24 cellular contexts compared by ENCODE assay signal in genomic region chr17:39695089-39695474, GRCh38. TPM values are rescaled to one million over a fixed set of nuclear protein-coding genes. Genes with fewer than 3 reads are reported as not detected.
A peak's percentile ranks its signal among the peaks of the same experiment; 100 is the strongest.
DNase-seq lines count a peak whose midpoint lies in the region; ATAC-seq, FAIRE-seq and TF ChIP-seq lines count a peak whose summit lies in the region.
"Had no signal": no experiment of that assay in that cellular context is flagged by ENCODE, and none has a peak within 500 bp of the region (broad histone marks: within the 10 kb centered on the region; RNA-seq: fewer than 3 reads in every experiment).

No MANE protein-coding gene starts in this region.

- ATAC-seq in HepG2 = peak; percentile 58
- ATAC-seq in HG03439 (IDR thresholded peaks at IDR 0.05; ENCODE audit: unreplicated experiment) = no peak
- ATAC-seq: activated T-cell treated with anti-CD3 and anti-CD28 coated beads, Interleukin-2, amount 50 U/mL, for 72 hours had no signal

- no peaks in the 10 kb centered on the region for H3K9me3 Mint-ChIP-seq in astrocyte (ENCODE audit: unreplicated experiment)
- H3K9me3 Mint-ChIP-seq: activated T-cell treated with anti-CD3 and anti-CD28 coated beads, Interleukin-2, amount 50 U/mL, for 72 hours had no signal

- FAIRE-seq in astrocyte (lab: Jason Lieb, UNC) = no peak
- FAIRE-seq in HepG2 (lab: Jason Lieb, UNC) = no peak
- FAIRE-seq in small intestine (lab: Jason Lieb, UNC) = no peak
- FAIRE-seq: TTC549 had no signal

- intact Hi-C loops in HepG2 (cut with micrococcal nuclease; ENCODE audit: unreplicated experiment) = loop anchor here (1.0 to 2.0 kb wide), 3 partner anchors 8 to 36 kb away; partner anchors contain the start of gene MIEN1
- intact Hi-C loops in vagina (cut with DNase I) = no loop called here

- WGBS in HepG2 (ENCODE audit: low lambda C conversion rate) = 8% methylated on average over 2 of the region's 2 CpGs
- WGBS in small intestine, 3 donors = 83 to 89% (median 86%) methylated on average over 2 of the region's 2 CpGs

- POLR2A ChIA-PET in HepG2 (lab: Yijun Ruan, JAX) = interaction anchor here (0.7 to 4.4 kb wide), 30 partner anchors 8 to 994 kb away, joined by 3 to 96 read pairs (median 7); partner anchors contain the start of genes FBXL20, GRB7, LRRC3C and MED1

- peak overlapping the region; percentile 79 for H3K27ac Mint-ChIP-seq in astrocyte (ENCODE audit: unreplicated experiment)
- H3K27ac Mint-ChIP-seq: activated T-cell treated with anti-CD3 and anti-CD28 coated beads, Interleukin-2, amount 50 U/mL, for 72 hours had no signal

- H3K79me2 ChIP-seq in astrocyte (ENCODE audit: insufficient read depth, low read length) (peaks cover 4% of the 10 kb centered on the region), HepG2 (ENCODE audit: insufficient read depth, low read length) (peaks cover 11% of the 10 kb centered on the region)

- peaks cover 9% of the 10 kb centered on the region for H3K4me1 Mint-ChIP-seq in astrocyte (ENCODE audit: low read depth, unreplicated experiment)

- no peak for TF ChIP-seq CTCF in astrocyte (IDR thresholded peaks at IDR 0.05; ENCODE audit: insufficient read depth, low read depth, low read length)
- no peak for TF ChIP-seq CTCF in HepG2 (CRISPR knock-in tag; IDR thresholded peaks at IDR 0.05)
- no peak for TF ChIP-seq CTCF in vagina (IDR thresholded peaks at IDR 0.05)

- no peak for TF ChIP-seq RAD21 in HepG2 (CRISPR knock-in tag; IDR thresholded peaks at IDR 0.05)

- H4K20me1 ChIP-seq in astrocyte (ENCODE audit: insufficient read depth, low read length) = no peaks in the 10 kb centered on the region
- H4K20me1 ChIP-seq in HepG2 (ENCODE audit: insufficient read depth, low read length) = no peaks in the 10 kb centered on the region

- no peak for TF ChIP-seq EP300 in HepG2 (IDR thresholded peaks at IDR 0.05; ENCODE audit: low read depth in 2 of 2, low read length in 2 of 2)
- no peak for TF ChIP-seq EP300 in HepG2 (CRISPR knock-in tag; IDR thresholded peaks at IDR 0.05; ENCODE audit: borderline replicate concordance)

- DNase-seq in HK-2 (ENCODE audit: unreplicated experiment) (peak; percentile 47), astrocyte (ENCODE audit: low read depth) (no peak), HepG2 (ENCODE audit: low spot score) (no peak), small intestine (no peak), vagina (ENCODE audit: extremely low spot score in 2 of 2) (no peak)
- no peak for DNase-seq in stimulated activated CD4-positive, alpha-beta T cell treated with anti-CD3 and anti-CD28 coated beads, Interleukin-2, amount 100 ng/mL, for 24 hours
- no peak for DNase-seq in activated naive CD4-positive, alpha-beta T cell treated with Interleukin-2 at 50 U/mL for 16 hours
- DNase-seq: activated CD4-positive, alpha-beta T cell treated with anti-CD3 and anti-CD28 coated beads for 1 hour; activated naive CD4-positive, alpha-beta T cell treated with anti-CD3 and anti-CD28 coated beads, Interleukin-2, amount 50 U/mL, for 16 hours; activated T-cell treated with anti-CD3 and anti-CD28 coated beads, Interleukin-2, amount 50 U/mL, for 72 hours; anterior cingulate cortex; cortex of kidney; EL; HCEC 1CT; KBM-7; NCI-H146; NCI-H510A; stimulated activated CD4-positive, alpha-beta T cell treated with anti-CD3 and anti-CD28 coated beads, Interleukin-2, amount 100 ng/mL, for 48 hours; stimulated activated naive CD4-positive, alpha-beta T cell treated with Interleukin-2 at 50 U/mL for 16 hours; testis had no signal

- no peak overlapping the region for H3K9ac ChIP-seq in astrocyte (ENCODE audit: low read length)
- peak overlapping the region; percentile 96 for H3K9ac ChIP-seq in HepG2 (ENCODE audit: insufficient read depth, low read depth, low read length)

- H3K4me2 ChIP-seq in astrocyte (ENCODE audit: low read length) (no peak overlapping the region), HepG2 (ENCODE audit: low read depth, low read length) (peak overlapping the region; percentile 100)

- H3K27me3 ChIP-seq in astrocyte (ENCODE audit: insufficient read depth, low read length) = no peaks in the 10 kb centered on the region
- no peaks in the 10 kb centered on the region for H3K27me3 ChIP-seq in HepG2 (ENCODE audit: control insufficient read depth in 1 of 2, insufficient read depth in 2 of 2, low read length in 2 of 2)
- H3K27me3 ChIP-seq in small intestine (ENCODE audit: control insufficient read depth in 2 of 2, insufficient read depth in 2 of 2, low read length in 2 of 2) = no peaks in the 10 kb centered on the region
- no peaks in the 10 kb centered on the region for H3K27me3 ChIP-seq in vagina
- H3K27me3 ChIP-seq: SJSA1, testis had no signal

- H3K9me3 ChIP-seq in astrocyte (ENCODE audit: insufficient read depth, low read depth, low read length) = no peaks in the 10 kb centered on the region
- no peaks in the 10 kb centered on the region for H3K9me3 ChIP-seq in HepG2 (ENCODE audit: low read length)
- no peaks in the 10 kb centered on the region for H3K9me3 ChIP-seq in small intestine (ENCODE audit: control insufficient read depth, low read depth)
- H3K9me3 ChIP-seq in vagina = no peaks in the 10 kb centered on the region
- H3K9me3 ChIP-seq: SJSA1, testis had no signal

- H3K4me1 ChIP-seq in astrocyte (ENCODE audit: insufficient read depth, low read length) (no peaks in the 10 kb centered on the region), HepG2 (ENCODE audit: insufficient read depth, low read length) (peaks cover 62% of the 10 kb centered on the region), small intestine (ENCODE audit: control insufficient read depth in 2 of 2, insufficient read depth in 1 of 2, low read depth in 1 of 2, low read length in 1 of 2) (peaks cover 3 to 6% of the 10 kb centered on the region in 2 donors), vagina (peaks cover 6% of the 10 kb centered on the region)

- no peaks in the 10 kb centered on the region for H3K27me3 Mint-ChIP-seq in astrocyte (ENCODE audit: low read depth, unreplicated experiment)

- H3K4me3 ChIP-seq in astrocyte (ENCODE audit: insufficient read depth, low read depth, low read length) (no peak overlapping the region), HepG2 (replicated peaks in 1 of 3; ENCODE audit: insufficient read depth in 1 of 3, low read depth in 2 of 3, low read length in 3 of 3) (peak overlapping the region; percentile 13 to 77 (median 27)), small intestine (ENCODE audit: low read depth in 1 of 2, low read length in 2 of 2) (no peak overlapping the region), vagina (no peak overlapping the region)
- H3K4me3 ChIP-seq: SJSA1, testis had no signal

- in situ Hi-C loops in HepG2 (cut with HindIII; ENCODE audit: extremely low pct_ligation_motif_present, low pct_unique_long_range_greater_than_20kb) = no loop called here

- BruUV-seq in HepG2 (replicated peaks; lab: Mats Ljungman, UMichigan) = TSS peak; percentile 84

- H3K27ac ChIP-seq in astrocyte (ENCODE audit: low read depth, low read length) (no peak overlapping the region), HepG2 (ENCODE audit: extremely low read length, insufficient read depth, low read length) (peak overlapping the region; percentile 99), small intestine (ENCODE audit: low read depth in 1 of 2, low read length in 1 of 2) (peak overlapping the region; percentile 27 to 61), vagina (no peak overlapping the region)
- H3K27ac ChIP-seq: SJSA1, testis had no signal

- peak in 1 of 2 experiments; percentile 39; a peak in 1 of 4 replicates for TF ChIP-seq POLR2A in HepG2 (IDR thresholded peaks at IDR 0.05; ENCODE audit: insufficient read depth in 1 of 2, low read depth in 2 of 2, low read length in 2 of 2)
- TF ChIP-seq POLR2A in vagina (IDR thresholded peaks at IDR 0.05) = no peak

- H3K36me3 Mint-ChIP-seq in astrocyte (ENCODE audit: low read depth, unreplicated experiment) = no peaks in the 10 kb centered on the region

- H3K4me3 Mint-ChIP-seq in astrocyte (ENCODE audit: unreplicated experiment) = peak overlapping the region; percentile 72
- H3K4me3 Mint-ChIP-seq: activated T-cell treated with anti-CD3 and anti-CD28 coated beads, Interleukin-2, amount 50 U/mL, for 72 hours had no signal

- H3K36me3 ChIP-seq in astrocyte (ENCODE audit: insufficient read depth, low read length) (no peaks in the 10 kb centered on the region), HepG2 (replicated peaks in 1 of 2; ENCODE audit: control insufficient read depth in 1 of 2, insufficient read depth in 2 of 2, low read length in 2 of 2) (no peaks in the 10 kb centered on the region), small intestine (ENCODE audit: control insufficient read depth in 2 of 2, insufficient read depth in 2 of 2, low read length in 2 of 2) (no peaks in the 10 kb centered on the region), vagina (no peaks in the 10 kb centered on the region)

- CTCF ChIA-PET in HepG2 (lab: Yijun Ruan, JAX; ENCODE audit: low intra/inter-chr PET ratio, low total read pairs) = no interaction called here

- H2AFZ ChIP-seq in astrocyte (ENCODE audit: low read depth, low read length) = no peak overlapping the region
- H2AFZ ChIP-seq in HepG2 (ENCODE audit: low read length) = no peak overlapping the region

RNA-seq across cellular contexts. Expression of gene ERBB2, which starts 4.8 kb away (rescaled TPM):
- total RNA-seq in astrocyte (64.0 and 70.4 TPM in 2 replicates), HepG2 (2016; rRNA removed; fragmentation: Illumina TruSeq; extraction: Trizol) (30.2 and 64.1 TPM in 2 replicates), vagina (52.1 TPM)
- total RNA-seq in HepG2 (2016; cell fraction: cytosol; rRNA removed; fragmentation: Illumina TruSeq; extraction: Trizol; ENCODE audit: low read depth) = 29.4 and 32.0 TPM in 2 replicates
- 24.5 and 63.0 TPM in 2 replicates for total RNA-seq in HepG2 (2016; cell fraction: insoluble cytoplasmic fraction; rRNA removed; fragmentation: Illumina TruSeq; extraction: Trizol)
- total RNA-seq in HepG2 (2016; cell fraction: membrane; rRNA removed; fragmentation: Illumina TruSeq; extraction: Trizol) = 21.8 and 22.8 TPM in 2 replicates
- total RNA-seq in HepG2 (2016; cell fraction: nucleus; rRNA removed; fragmentation: Illumina TruSeq; extraction: Trizol) = 81.6 and 99.0 TPM in 2 replicates
- polyA plus RNA-seq in HepG2 (2011; rRNA removed) (57.7 and 77.7 TPM in 2 replicates), small intestine (10 to 100 TPM; 43.0 to 83.2 (median 56.2) TPM)
- polyA plus RNA-seq in HepG2 (2011; cell fraction: cytosol; rRNA removed) = 36.7 and 42.6 TPM in 2 replicates
- polyA plus RNA-seq in HepG2 (2011; cell fraction: nucleus; rRNA removed) = 210 and 211 TPM in 2 replicates
- polyA plus RNA-seq in HepG2 (2012) = 69.2 and 69.6 TPM in 2 replicates
- polyA plus RNA-seq in HepG2 (2016; cell fraction: cytosol; fragmentation: Illumina TruSeq; extraction: Trizol; ENCODE audit: low read depth) = 4.2 and 4.3 TPM in 2 replicates
- 25.3 and 32.1 TPM in 2 replicates for polyA plus RNA-seq in HepG2 (2016; cell fraction: insoluble cytoplasmic fraction; fragmentation: Illumina TruSeq; extraction: Trizol; ENCODE audit: low read depth)
- 8.5 and 9.9 TPM in 2 replicates for polyA plus RNA-seq in HepG2 (2016; cell fraction: membrane; fragmentation: Illumina TruSeq; extraction: Trizol; ENCODE audit: low read depth)
- polyA plus RNA-seq in HepG2 (2016; cell fraction: nucleus; fragmentation: Illumina TruSeq; extraction: Trizol; ENCODE audit: insufficient read depth, low read depth) = 149 and 153 TPM in 2 replicates
- polyA minus RNA-seq in HepG2 (2011; rRNA and poly(A)+ RNA removed; ENCODE audit: low replicate concordance) = 39.8 and 292 TPM in 2 replicates
- 52.4 and 60.7 TPM in 2 replicates for polyA minus RNA-seq in HepG2 (2011; cell fraction: cytosol; rRNA and poly(A)+ RNA removed)
- 58.8 and 83.7 TPM in 2 replicates for polyA minus RNA-seq in HepG2 (2011; cell fraction: nucleus; rRNA and poly(A)+ RNA removed)

RNA-seq across cellular contexts. Expression of gene PGAP3, which starts 7.2 kb away (rescaled TPM):
- total RNA-seq in astrocyte (12.2 and 15.6 TPM in 2 replicates), HepG2 (2016; rRNA removed; fragmentation: Illumina TruSeq; extraction: Trizol) (5.1 and 11.9 TPM in 2 replicates), vagina (17.7 TPM)
- total RNA-seq in HepG2 (2016; cell fraction: cytosol; rRNA removed; fragmentation: Illumina TruSeq; extraction: Trizol; ENCODE audit: low read depth) = 1.1 and 1.5 TPM in 2 replicates
- total RNA-seq in HepG2 (2016; cell fraction: insoluble cytoplasmic fraction; rRNA removed; fragmentation: Illumina TruSeq; extraction: Trizol) = 3.5 and 11.4 TPM in 2 replicates
- total RNA-seq in HepG2 (2016; cell fraction: membrane; rRNA removed; fragmentation: Illumina TruSeq; extraction: Trizol) = 3.2 and 3.3 TPM in 2 replicates
- total RNA-seq in HepG2 (2016; cell fraction: nucleus; rRNA removed; fragmentation: Illumina TruSeq; extraction: Trizol) = 11.6 and 12.8 TPM in 2 replicates
- polyA plus RNA-seq in HepG2 (2011; rRNA removed) (14.6 and 21.2 TPM in 2 replicates), small intestine (10 to 100 TPM; 20.6 to 35.5 (median 21.6) TPM)
- polyA plus RNA-seq in HepG2 (2011; cell fraction: cytosol; rRNA removed) = 9.7 and 10.8 TPM in 2 replicates
- 53.0 and 67.8 TPM in 2 replicates for polyA plus RNA-seq in HepG2 (2011; cell fraction: nucleus; rRNA removed)
- 9.1 and 10.3 TPM in 2 replicates for polyA plus RNA-seq in HepG2 (2012)
- 0.93 and 0.97 TPM in 2 replicates for polyA plus RNA-seq in HepG2 (2016; cell fraction: cytosol; fragmentation: Illumina TruSeq; extraction: Trizol; ENCODE audit: low read depth)
- 4.1 and 5.4 TPM in 2 replicates for polyA plus RNA-seq in HepG2 (2016; cell fraction: insoluble cytoplasmic fraction; fragmentation: Illumina TruSeq; extraction: Trizol; ENCODE audit: low read depth)
- polyA plus RNA-seq in HepG2 (2016; cell fraction: membrane; fragmentation: Illumina TruSeq; extraction: Trizol; ENCODE audit: low read depth) = 2.1 and 2.4 TPM in 2 replicates
- polyA plus RNA-seq in HepG2 (2016; cell fraction: nucleus; fragmentation: Illumina TruSeq; extraction: Trizol; ENCODE audit: insufficient read depth, low read depth) = 23.4 and 28.3 TPM in 2 replicates
- polyA minus RNA-seq in HepG2 (2011; rRNA and poly(A)+ RNA removed; ENCODE audit: low replicate concordance) = 12.0 and 44.9 TPM in 2 replicates
- 5.6 and 8.2 TPM in 2 replicates for polyA minus RNA-seq in HepG2 (2011; cell fraction: cytosol; rRNA and poly(A)+ RNA removed)
- polyA minus RNA-seq in HepG2 (2011; cell fraction: nucleus; rRNA and poly(A)+ RNA removed) = 8.2 and 9.7 TPM in 2 replicates

RNA-seq across cellular contexts. Expression of gene PNMT, which starts 26.8 kb away (rescaled TPM):
- total RNA-seq in astrocyte (0.59 and 1.5 TPM in 2 replicates), HepG2 (2016; rRNA removed; fragmentation: Illumina TruSeq; extraction: Trizol) (not detected in 2 replicates), vagina (5.6 TPM)
- not detected in 2 replicates for total RNA-seq in HepG2 (2016; cell fraction: cytosol; rRNA removed; fragmentation: Illumina TruSeq; extraction: Trizol; ENCODE audit: low read depth)
- not detected in 2 replicates for total RNA-seq in HepG2 (2016; cell fraction: insoluble cytoplasmic fraction; rRNA removed; fragmentation: Illumina TruSeq; extraction: Trizol)
- total RNA-seq in HepG2 (2016; cell fraction: membrane; rRNA removed; fragmentation: Illumina TruSeq; extraction: Trizol) = 0.17 TPM in 1 of 2 replicates, not detected in the other
- total RNA-seq in HepG2 (2016; cell fraction: nucleus; rRNA removed; fragmentation: Illumina TruSeq; extraction: Trizol) = not detected in 2 replicates
- polyA plus RNA-seq in HepG2 (2011; rRNA removed) (0.22 and 0.25 TPM in 2 replicates), small intestine (1 to 10 TPM; 3.4 to 7.8 (median 6.5) TPM)
- 0.08 and 0.13 TPM in 2 replicates for polyA plus RNA-seq in HepG2 (2011; cell fraction: cytosol; rRNA removed)
- polyA plus RNA-seq in HepG2 (2011; cell fraction: nucleus; rRNA removed) = 0.56 and 0.71 TPM in 2 replicates
- 0.31 TPM in 1 of 2 replicates, not detected in the other for polyA plus RNA-seq in HepG2 (2012)
- polyA plus RNA-seq in HepG2 (2016; cell fraction: cytosol; fragmentation: Illumina TruSeq; extraction: Trizol; ENCODE audit: low read depth) = 0.11 TPM in 1 of 2 replicates, not detected in the other
- polyA plus RNA-seq in HepG2 (2016; cell fraction: insoluble cytoplasmic fraction; fragmentation: Illumina TruSeq; extraction: Trizol; ENCODE audit: low read depth) = not detected in 2 replicates
- 0.15 TPM in 1 of 2 replicates, not detected in the other for polyA plus RNA-seq in HepG2 (2016; cell fraction: membrane; fragmentation: Illumina TruSeq; extraction: Trizol; ENCODE audit: low read depth)
- not detected in 2 replicates for polyA plus RNA-seq in HepG2 (2016; cell fraction: nucleus; fragmentation: Illumina TruSeq; extraction: Trizol; ENCODE audit: insufficient read depth, low read depth)
- polyA minus RNA-seq in HepG2 (2011; rRNA and poly(A)+ RNA removed; ENCODE audit: low replicate concordance) = not detected in 2 replicates
- polyA minus RNA-seq in HepG2 (2011; cell fraction: cytosol; rRNA and poly(A)+ RNA removed) = not detected in 2 replicates
- not detected in 2 replicates for polyA minus RNA-seq in HepG2 (2011; cell fraction: nucleus; rRNA and poly(A)+ RNA removed)
- total RNA-seq: SJSA1; T-helper 1 cell treated with Interleukin-12 subunit alpha and Interleukin-12 subunit beta and Interleukin-4 antibody, amounts not matched to agents 30 ng/mL and 1 ng/mL, for 36 hours had no signal

RNA-seq across cellular contexts. Expression of gene TCAP, which starts 29.9 kb away (rescaled TPM):
- total RNA-seq in astrocyte (0.98 and 1.4 TPM in 2 replicates), HepG2 (2016; rRNA removed; fragmentation: Illumina TruSeq; extraction: Trizol) (0.14 and 0.24 TPM in 2 replicates), vagina (0.49 TPM)
- total RNA-seq in HepG2 (2016; cell fraction: cytosol; rRNA removed; fragmentation: Illumina TruSeq; extraction: Trizol; ENCODE audit: low read depth) = not detected in 2 replicates
- 0.26 TPM in 1 of 2 replicates, not detected in the other for total RNA-seq in HepG2 (2016; cell fraction: insoluble cytoplasmic fraction; rRNA removed; fragmentation: Illumina TruSeq; extraction: Trizol)
- total RNA-seq in HepG2 (2016; cell fraction: membrane; rRNA removed; fragmentation: Illumina TruSeq; extraction: Trizol) = 0.06 TPM in 1 of 2 replicates, not detected in the other
- 0.56 and 0.84 TPM in 2 replicates for total RNA-seq in HepG2 (2016; cell fraction: nucleus; rRNA removed; fragmentation: Illumina TruSeq; extraction: Trizol)
- polyA plus RNA-seq in HepG2 (2011; rRNA removed) (0.65 and 0.84 TPM in 2 replicates), small intestine (10 to 100 TPM in 1 of 3 donors, 1 to 10 TPM in 1, under 1 TPM in 1; 0.85 to 27.6 (median 5.4) TPM)
- polyA plus RNA-seq in HepG2 (2011; cell fraction: cytosol; rRNA removed) = 0.15 and 0.35 TPM in 2 replicates
- polyA plus RNA-seq in HepG2 (2011; cell fraction: nucleus; rRNA removed) = 6.0 and 8.8 TPM in 2 replicates
- polyA plus RNA-seq in HepG2 (2012) = 0.43 and 2.1 TPM in 2 replicates
- not detected in 2 replicates for polyA plus RNA-seq in HepG2 (2016; cell fraction: cytosol; fragmentation: Illumina TruSeq; extraction: Trizol; ENCODE audit: low read depth)
- polyA plus RNA-seq in HepG2 (2016; cell fraction: insoluble cytoplasmic fraction; fragmentation: Illumina TruSeq; extraction: Trizol; ENCODE audit: low read depth) = 0.19 TPM in 1 of 2 replicates, not detected in the other
- not detected in 2 replicates for polyA plus RNA-seq in HepG2 (2016; cell fraction: membrane; fragmentation: Illumina TruSeq; extraction: Trizol; ENCODE audit: low read depth)
- 0.51 and 0.85 TPM in 2 replicates for polyA plus RNA-seq in HepG2 (2016; cell fraction: nucleus; fragmentation: Illumina TruSeq; extraction: Trizol; ENCODE audit: insufficient read depth, low read depth)
- polyA minus RNA-seq in HepG2 (2011; rRNA and poly(A)+ RNA removed; ENCODE audit: low replicate concordance) = 2.2 and 2.6 TPM in 2 replicates
- polyA minus RNA-seq in HepG2 (2011; cell fraction: cytosol; rRNA and poly(A)+ RNA removed) = not detected in 2 replicates
- polyA minus RNA-seq in HepG2 (2011; cell fraction: nucleus; rRNA and poly(A)+ RNA removed) = 3.0 and 4.0 TPM in 2 replicates

RNA-seq across cellular contexts. Expression of gene MIEN1, which starts 35.2 kb away (rescaled TPM):
- 38.9 and 41.3 TPM in 2 replicates for total RNA-seq in astrocyte
- total RNA-seq in HepG2 (2016; rRNA removed; fragmentation: Illumina TruSeq; extraction: Trizol) = 40.6 and 48.6 TPM in 2 replicates
- 50.1 and 73.7 TPM in 2 replicates for total RNA-seq in HepG2 (2016; cell fraction: cytosol; rRNA removed; fragmentation: Illumina TruSeq; extraction: Trizol; ENCODE audit: low read depth)
- total RNA-seq in HepG2 (2016; cell fraction: insoluble cytoplasmic fraction; rRNA removed; fragmentation: Illumina TruSeq; extraction: Trizol) = 43.9 and 49.0 TPM in 2 replicates
- total RNA-seq in HepG2 (2016; cell fraction: membrane; rRNA removed; fragmentation: Illumina TruSeq; extraction: Trizol) = 66.3 and 82.4 TPM in 2 replicates
- 18.4 and 23.7 TPM in 2 replicates for total RNA-seq in HepG2 (2016; cell fraction: nucleus; rRNA removed; fragmentation: Illumina TruSeq; extraction: Trizol)
- 56.6 and 68.2 TPM in 2 replicates for polyA plus RNA-seq in HepG2 (2011; rRNA removed)
- 62.1 and 67.0 TPM in 2 replicates for polyA plus RNA-seq in HepG2 (2011; cell fraction: cytosol; rRNA removed)
- 27.3 and 39.8 TPM in 2 replicates for polyA plus RNA-seq in HepG2 (2011; cell fraction: nucleus; rRNA removed)
- 38.6 and 44.5 TPM in 2 replicates for polyA plus RNA-seq in HepG2 (2012)
- polyA plus RNA-seq in HepG2 (2016; cell fraction: cytosol; fragmentation: Illumina TruSeq; extraction: Trizol; ENCODE audit: low read depth) = 106 and 131 TPM in 2 replicates
- 73.3 and 81.4 TPM in 2 replicates for polyA plus RNA-seq in HepG2 (2016; cell fraction: insoluble cytoplasmic fraction; fragmentation: Illumina TruSeq; extraction: Trizol; ENCODE audit: low read depth)
- polyA plus RNA-seq in HepG2 (2016; cell fraction: membrane; fragmentation: Illumina TruSeq; extraction: Trizol; ENCODE audit: low read depth) = 100 and 131 TPM in 2 replicates
- 45.4 and 54.1 TPM in 2 replicates for polyA plus RNA-seq in HepG2 (2016; cell fraction: nucleus; fragmentation: Illumina TruSeq; extraction: Trizol; ENCODE audit: insufficient read depth, low read depth)
- 30.0 and 48.1 TPM in 2 replicates for polyA minus RNA-seq in HepG2 (2011; rRNA and poly(A)+ RNA removed; ENCODE audit: low replicate concordance)
- 11.5 and 16.0 TPM in 2 replicates for polyA minus RNA-seq in HepG2 (2011; cell fraction: cytosol; rRNA and poly(A)+ RNA removed)
- 10.6 and 14.7 TPM in 2 replicates for polyA minus RNA-seq in HepG2 (2011; cell fraction: nucleus; rRNA and poly(A)+ RNA removed)
- polyA plus RNA-seq in small intestine = 100 to 1,000 TPM in 2 of 3 donors, 10 to 100 TPM in 1; 74.0 to 155 (median 154) TPM
- total RNA-seq in vagina = 74.2 TPM

Comparison
In these comparisons a context has a peak if more than half of its experiments do, and no peak if none do; other contexts are left out.
1. H3K27ac ChIP-seq: peak in HepG2 (single experiment) and small intestine (2 of 2); none in astrocyte (single experiment) and vagina (single experiment).
2. H3K4me3 ChIP-seq: peak in HepG2 (3 of 3); none in astrocyte (single experiment), small intestine (0 of 2) and vagina (0 of 2).